ENCODE assay signal across 28 cellular contexts in the genomic region with DNA sequence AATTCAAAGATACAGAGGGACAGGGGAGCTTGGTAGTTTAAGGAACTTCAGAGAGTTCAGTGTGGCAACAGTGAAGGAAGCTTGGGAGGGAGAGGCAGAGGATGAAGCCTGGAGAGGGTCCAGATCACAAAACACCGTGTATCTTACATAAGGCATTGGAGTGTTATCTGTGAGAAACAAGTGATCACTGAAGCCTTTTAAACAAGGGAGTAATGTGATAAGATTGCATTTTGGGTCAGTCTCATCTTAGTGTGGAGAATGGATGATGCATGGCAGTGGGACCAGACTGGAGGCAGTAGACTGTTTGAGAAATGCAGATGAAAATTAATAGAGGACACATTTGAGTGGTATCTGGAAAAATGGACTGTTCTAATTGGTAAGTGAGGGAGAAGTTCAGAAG.
"Had no signal": no experiment of that assay in that cellular context is flagged by ENCODE, and none has a peak within 500 bp of the region (broad histone marks: within the 10 kb centered on the region; RNA-seq: fewer than 3 reads in every experiment).

No MANE protein-coding gene starts in this region.

- H3K4me3 ChIP-seq: ascending aorta, breast epithelium, cardiac muscle cell, colonic mucosa had no signal

- ATAC-seq: activated CD4-positive, CD25-positive, alpha-beta regulatory T cell treated with anti-CD3 and anti-CD28 coated beads, Interleukin-2, amount 50 U/mL, for 24 hours; activated CD8-positive, alpha-beta T cell treated with anti-CD3 and anti-CD28 coated beads for 36 hours; activated naive CD4-positive, alpha-beta T cell treated with anti-CD3 and anti-CD28 coated beads, Interleukin-2, amount 50 U/mL, for 72 hours; esophagus mucosa; T-helper 17 cell had no signal

- H3K27me3 ChIP-seq: ascending aorta, breast epithelium, cardiac muscle cell, colonic mucosa had no signal

- H3K27ac ChIP-seq: ascending aorta, breast epithelium, cardiac muscle cell, colonic mucosa, epithelial cell of prostate, WERI-Rb-1 had no signal

- H3K4me1 ChIP-seq: ascending aorta, breast epithelium, colonic mucosa had no signal

- H3K36me3 ChIP-seq: breast epithelium, cardiac muscle cell, colonic mucosa had no signal

- H3K9me3 ChIP-seq: ascending aorta, breast epithelium, colonic mucosa had no signal

- DNase-seq: activated B cell treated with CpG ODN at 0.5 μM for 24 hours; activated CD4-positive, alpha-beta T cell treated with anti-CD3 and anti-CD28 coated beads for 48 hours; activated CD4-positive, alpha-beta T cell treated with anti-CD3 and anti-CD28 coated beads, Interleukin-2, amount 50 U/mL, for 1 hour; activated CD4-positive, alpha-beta T cell treated with anti-CD3 and anti-CD28 coated beads, Interleukin-2, amount 50 U/mL, for 48 hours; activated CD8-positive, alpha-beta memory T cell treated with anti-CD3 and anti-CD28 coated beads for 24 hours; activated CD8-positive, alpha-beta T cell treated with anti-CD3 and anti-CD28 coated beads for 36 hours; activated gamma-delta T cell; activated naive CD4-positive, alpha-beta T cell; activated naive CD4-positive, alpha-beta T cell treated with anti-CD3 and anti-CD28 coated beads, Interleukin-2, amount 10 ng/mL, durations not matched to agents 7 days and 5 days; activated naive CD8-positive, alpha-beta T cell treated with anti-CD3 and anti-CD28 coated beads, Interleukin-2, amount 10 ng/mL, durations not matched to agents 7 days and 5 days; activated T-cell treated with anti-CD3 and anti-CD28 coated beads, Interleukin-2, amount 50 U/mL, for 48 hours; central memory CD4-positive, alpha-beta T cell; cerebellar nuclear complex; colonic mucosa; effector CD8-positive, alpha-beta T cell; foreskin fibroblast; head of caudate nucleus; T-helper 1 cell; T-helper 17 cell; T1000; WERI-Rb-1 had no signal
